Comparison of ENCODE assay signal across 15 cellular contexts in the genomic region with DNA sequence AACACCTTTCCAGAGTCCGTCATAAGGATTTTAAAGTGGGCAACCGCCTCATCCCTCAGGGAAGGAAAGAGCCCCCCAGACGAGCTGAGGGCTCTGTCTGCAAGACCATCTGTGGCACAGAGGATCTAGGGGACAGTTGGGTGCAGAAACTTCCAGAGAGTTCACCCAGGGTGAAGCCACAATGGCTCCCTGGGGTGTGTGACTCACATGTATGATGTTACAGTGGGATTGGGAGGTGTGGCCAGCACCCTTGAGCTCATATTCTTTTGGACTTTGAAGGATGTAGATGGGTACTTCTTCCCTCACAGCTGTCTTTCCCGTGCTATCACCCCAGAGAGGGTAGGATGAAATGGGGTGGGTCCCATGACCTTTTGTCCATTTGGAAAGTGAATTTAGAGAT.
DNase-seq lines count a peak whose midpoint lies in the region; ATAC-seq, FAIRE-seq and TF ChIP-seq lines count a peak whose summit lies in the region.
"Had no signal": no experiment of that assay in that cellular context is flagged by ENCODE, and none has a peak within 500 bp of the region (broad histone marks: within the 10 kb centered on the region; RNA-seq: fewer than 3 reads in every experiment).

No MANE protein-coding gene starts in this region.

- intact Hi-C loops in kidney (cut with DNase I) (no loop called here), lower leg skin (cut with DNase I; ENCODE audit: low total_unique reads) (no loop called here), spleen (cut with DNase I; ENCODE audit: low total_unique reads) (no loop called here)

- H3K9me3 ChIP-seq in WERI-Rb-1 (ENCODE audit: severe bottlenecking) (no peaks in the 10 kb centered on the region), kidney (ENCODE audit: control insufficient read depth in 1 of 2, low read length in 2 of 2) (no peaks in the 10 kb centered on the region), spleen (no peaks in the 10 kb centered on the region)

- H3K27ac ChIP-seq in WERI-Rb-1 (no peak overlapping the region), kidney (ENCODE audit: low read depth in 2 of 2, low read length in 2 of 2) (no peak overlapping the region), spleen (no peak overlapping the region)

- H3K9ac ChIP-seq in kidney (ENCODE audit: low read length in 2 of 2) = no peak overlapping the region

- DNase-seq in AG08396 (ENCODE audit: low spot score) = peak; percentile 59
- DNase-seq in HS-5 (ENCODE audit: low read depth) = peak; percentile 40
- peak; percentile 48 for DNase-seq in WERI-Rb-1
- DNase-seq in kidney = peak; percentile 69
- DNase-seq in NCI-H2029 treated with DMSO at 0.1 percent for 48 hours (lab: John Stamatoyannopoulos, UW) = no peak
- no peak for DNase-seq in lower leg skin (ENCODE audit: low spot score in 2 of 2)
- DNase-seq in spleen = no peak
- DNase-seq: activated CD8-positive, alpha-beta memory T cell treated with anti-CD3 and anti-CD28 coated beads, Interleukin-2, amount 50 U/mL, for 48 hours; H9; NCI-H146; nephron progenitor cell had no signal

- WGBS in lower leg skin, 2 donors = 70 to 74% methylated on average over 2 to 4 of the region's 4 CpGs
- 69 to 93% (median 74%) methylated on average over 4 of the region's 4 CpGs for WGBS in spleen, 5 donors

- H3K4me3 ChIP-seq in WERI-Rb-1 (ENCODE audit: low read depth, low read length) (no peak overlapping the region), kidney (ENCODE audit: low read length in 2 of 2) (no peak overlapping the region), lower leg skin (ENCODE audit: low read depth, poor library complexity, severe bottlenecking) (no peak overlapping the region), spleen (no peak overlapping the region)

- no peak for ATAC-seq in GM21825 (IDR thresholded peaks at IDR 0.05; ENCODE audit: unreplicated experiment)

- no peak for TF ChIP-seq POLR2A in lower leg skin (IDR thresholded peaks at IDR 0.05)
- TF ChIP-seq POLR2A in spleen (IDR thresholded peaks at IDR 0.05) = no peak

- no peak for FAIRE-seq in kidney (lab: Jason Lieb, UNC)
- FAIRE-seq: endometrium, keratinocyte, TTC549 had no signal

- TF ChIP-seq CTCF in WERI-Rb-1 (IDR thresholded peaks at IDR 0.05; ENCODE audit: low read depth, low read length) (no peak), kidney (IDR thresholded peaks at IDR 0.05; ENCODE audit: borderline replicate concordance, extremely low read depth, insufficient read depth) (no peak), lower leg skin (IDR thresholded peaks at IDR 0.05) (no peak), spleen (IDR thresholded peaks at IDR 0.05 in 8 of 11, conservative IDR thresholded peaks at IDR 0.05 in 3 of 11) (no peak)

- peaks cover 0 to 7% of the 10 kb centered on the region in 2 donors for H3K4me1 ChIP-seq in kidney (ENCODE audit: control insufficient read depth in 1 of 2, insufficient read depth in 1 of 2, low read depth in 1 of 2, low read length in 2 of 2)
- peaks cover 14 to 38% (median 33%) of the 10 kb centered on the region in 6 donors for H3K4me1 ChIP-seq in spleen

- H3K27me3 ChIP-seq in WERI-Rb-1 (ENCODE audit: insufficient read depth, low read depth, severe bottlenecking) = no peaks in the 10 kb centered on the region
- peaks cover 0 to 56% (median 23%) of the 10 kb centered on the region in 7 donors for H3K27me3 ChIP-seq in spleen (replicated peaks in 1 of 7)

- H3K36me3 ChIP-seq in WERI-Rb-1 = no peaks in the 10 kb centered on the region
- no peaks in the 10 kb centered on the region for H3K36me3 ChIP-seq in kidney (ENCODE audit: control insufficient read depth in 1 of 2, insufficient read depth in 2 of 2, low read length in 2 of 2)
- H3K36me3 ChIP-seq in spleen = no peaks in the 10 kb centered on the region

Comparison
In these comparisons a context has a peak if more than half of its experiments do, and no peak if none do; other contexts are left out.
1. DNase-seq: peak in AG08396 (single experiment), HS-5 (single experiment), WERI-Rb-1 (single experiment) and kidney (single experiment); none in NCI-H2029 treated with DMSO at 0.1 percent for 48 hours (single experiment), lower leg skin (0 of 2) and spleen (single experiment).